15 cellular contexts compared by ENCODE assay signal in genomic region chr12:75825686-75826085, GRCh38.
DNase-seq lines count a peak whose midpoint lies in the region; ATAC-seq, FAIRE-seq and TF ChIP-seq lines count a peak whose summit lies in the region.
"Had no signal": no experiment of that assay in that cellular context is flagged by ENCODE, and none has a peak within 500 bp of the region (broad histone marks: within the 10 kb centered on the region; RNA-seq: fewer than 3 reads in every experiment).

No MANE protein-coding gene starts in this region.

- no peak overlapping the region for H3K9ac ChIP-seq in adipocyte (ENCODE audit: low read length)
- H3K9ac ChIP-seq in keratinocyte (ENCODE audit: control insufficient read depth, extremely low read depth, insufficient read depth, low read length), result peak overlapping the region; percentile 72

- no peaks in the 10 kb centered on the region for H3K9me3 ChIP-seq in adipocyte (ENCODE audit: control insufficient read depth, low read length)
- no peaks in the 10 kb centered on the region for H3K9me3 ChIP-seq in keratinocyte (ENCODE audit: control insufficient read depth, low read depth, low read length)
- H3K9me3 ChIP-seq in tibial artery, result no peaks in the 10 kb centered on the region
- H3K9me3 ChIP-seq: HAP-1 had no signal

- peak overlapping the region; percentile 96 for H3K27ac ChIP-seq in keratinocyte (ENCODE audit: control insufficient read depth, insufficient read depth, low read length)
- H3K27ac ChIP-seq in caudate nucleus (ENCODE audit: low read depth, low read length), result no peak overlapping the region
- no peak overlapping the region for H3K27ac ChIP-seq in tibial artery

- TF ChIP-seq CTCF in AG09309 (IDR thresholded peaks at IDR 0.05; ENCODE audit: control insufficient read depth, insufficient read depth, low read depth, low read length, missing control alignments) (no peak), keratinocyte (optimal IDR thresholded peaks at IDR 0.05 in 1 of 3, IDR thresholded peaks at IDR 0.05 in 1 of 3, conservative IDR thresholded peaks at IDR 0.05 in 1 of 3; ENCODE audit: extremely low read depth in 1 of 3, insufficient read depth in 2 of 3, low read length in 3 of 3) (no peak), tibial artery (IDR thresholded peaks at IDR 0.05) (no peak)

- no peak overlapping the region for H2AFZ ChIP-seq in keratinocyte (ENCODE audit: control insufficient read depth, low read length)

- intact Hi-C loops in tibial artery (cut with DNase I; ENCODE audit: low total_unique reads), result no loop called here

- dilution Hi-C loops in keratinocyte (cut with MboI; ENCODE audit: extremely low pct_ligation_motif_present, low sequenced_read_pairs), result no loop called here

- H3K4me3 ChIP-seq in AG09309 (ENCODE audit: control insufficient read depth, low read depth, low read length) (no peak overlapping the region), adipocyte (ENCODE audit: low read length) (peak overlapping the region; percentile 5), keratinocyte (ENCODE audit: control insufficient read depth in 2 of 3, extremely low read depth in 1 of 3, insufficient read depth in 2 of 3, low read depth in 1 of 3, low read length in 3 of 3) (peak overlapping the region; percentile 29 to 66 (median 57)), tibial artery (no peak overlapping the region)
- H3K4me3 ChIP-seq: HAP-1 had no signal

- no peaks in the 10 kb centered on the region for H3K79me2 ChIP-seq in keratinocyte (ENCODE audit: control insufficient read depth, insufficient read depth, low read length)

- no peaks in the 10 kb centered on the region for H4K20me1 ChIP-seq in keratinocyte (ENCODE audit: control insufficient read depth, extremely low read depth, insufficient read depth, low read length)

- H3K4me2 ChIP-seq in keratinocyte (ENCODE audit: control insufficient read depth, extremely low read depth, insufficient read depth, low read depth, low read length), result peak overlapping the region; percentile 97

- no peaks in the 10 kb centered on the region for H3K27me3 ChIP-seq in adipocyte (replicated peaks; ENCODE audit: control insufficient read depth, insufficient read depth, low read length)
- H3K27me3 ChIP-seq in keratinocyte (ENCODE audit: control insufficient read depth, extremely low read depth, insufficient read depth, low read length), result no peaks in the 10 kb centered on the region
- H3K27me3 ChIP-seq in tibial artery, result no peaks in the 10 kb centered on the region

- no peaks in the 10 kb centered on the region for H3K9me1 ChIP-seq in keratinocyte (ENCODE audit: control insufficient read depth, extremely low read depth, insufficient read depth, low read length)

- H3K4me1 ChIP-seq in adipocyte (ENCODE audit: control insufficient read depth, insufficient read depth, low read length) (peaks cover 36% of the 10 kb centered on the region), keratinocyte (ENCODE audit: control insufficient read depth, extremely low read depth, insufficient read depth, low read length) (peaks cover 52% of the 10 kb centered on the region), tibial artery (peaks cover 0 to 7% (median 0%) of the 10 kb centered on the region in 4 donors)

- H3K36me3 ChIP-seq in adipocyte (ENCODE audit: control insufficient read depth, insufficient read depth, low read length, severe bottlenecking) (no peaks in the 10 kb centered on the region), keratinocyte (ENCODE audit: control insufficient read depth in 2 of 2, extremely low read depth in 1 of 2, insufficient read depth in 2 of 2, low read length in 2 of 2) (peaks cover 0 to 3% of the 10 kb centered on the region in 2 experiments), tibial artery (no peaks in the 10 kb centered on the region)
- H3K36me3 ChIP-seq: HAP-1 had no signal

- no peak for ATAC-seq in HG03521 (IDR thresholded peaks at IDR 0.05; ENCODE audit: unreplicated experiment)
- ATAC-seq: activated CD4-positive, CD25-positive, alpha-beta regulatory T cell treated with anti-CD3 and anti-CD28 coated beads, Interleukin-2, amount 50 U/mL, for 24 hours; CD8-positive, alpha-beta T cell had no signal

- FAIRE-seq in keratinocyte (lab: Jason Lieb, UNC), result peak; percentile 73
- FAIRE-seq: colon had no signal

- DNase-seq in AG09309 (ENCODE audit: low read depth), result peak; percentile 91
- DNase-seq in HS-27A (ENCODE audit: low read depth), result peak; percentile 88
- no peak for DNase-seq in adipocyte (ENCODE audit: low read depth)
- peak; percentile 64 for DNase-seq in keratinocyte (ENCODE audit: low read depth, low spot score)
- no peak for DNase-seq in caudate nucleus (lab: John Stamatoyannopoulos, UW)
- DNase-seq in activated CD4-positive, alpha-beta T cell treated with anti-CD3 and anti-CD28 coated beads for 4 hours, result no peak
- no peak for DNase-seq in tibial artery
- DNase-seq: CD8-positive, alpha-beta T cell; MM.1S; NCI-H510A; retina had no signal

Comparison
In these comparisons a context has a peak if more than half of its experiments do, and no peak if none do; other contexts are left out.
1. DNase-seq: peak in AG09309 (single experiment), HS-27A (single experiment) and keratinocyte (single experiment); none in adipocyte (single experiment), caudate nucleus (0 of 61), activated CD4-positive, alpha-beta T cell treated with anti-CD3 and anti-CD28 coated beads for 4 hours (0 of 2) and tibial artery (0 of 2).
2. H3K4me3 ChIP-seq: peak in adipocyte (single experiment) and keratinocyte (3 of 3); none in AG09309 (single experiment) and tibial artery (0 of 2).